ENCODE assay signal across 1 cellular context in genomic region chr3:119774419-119774818, GRCh38.
TF ChIP-seq lines count a peak whose summit lies in the region.

No MANE protein-coding gene starts in this region.

TF ChIP-seq in GM23338, 12 proteins besides CTCF, POLR2A, EP300 and RAD21 (continued from another document):
- TF ChIP-seq REST (IDR thresholded peaks at IDR 0.05; ENCODE audit: unreplicated experiment) (no peak), NANOG (IDR thresholded peaks at IDR 0.05; ENCODE audit: borderline replicate concordance) (no peak), ZNF462 (CRISPR knock-in tag; IDR thresholded peaks at IDR 0.05) (no peak), CREB1 (CRISPR knock-in tag; IDR thresholded peaks at IDR 0.05; ENCODE audit: low read depth) (no peak), ZNF331 (CRISPR knock-in tag; IDR thresholded peaks at IDR 0.05; ENCODE audit: low read depth) (no peak), ETS1 (IDR thresholded peaks at IDR 0.05) (no peak), POLR2AphosphoS5 (IDR thresholded peaks at IDR 0.05; ENCODE audit: low read depth) (no peak)
